In genomic region chr6:105825210-105825609, GRCh38 we compare ENCODE assay signal across 28 cellular contexts.
"Had no signal": no experiment of that assay in that cellular context is flagged by ENCODE, and none has a peak within 500 bp of the region (broad histone marks: within the 10 kb centered on the region; RNA-seq: fewer than 3 reads in every experiment).

No MANE protein-coding gene starts in this region.

- H3K27ac ChIP-seq: colonic mucosa, esophagus muscularis mucosa, foreskin keratinocyte, gastroesophageal sphincter, heart left ventricle, hepatocyte, left lung, parathyroid adenoma, right lobe of liver, stomach, testis, tibial artery had no signal

- H3K27me3 ChIP-seq: colonic mucosa, esophagus muscularis mucosa, foreskin keratinocyte, gastroesophageal sphincter, heart left ventricle, hepatocyte, left lung, right lobe of liver, stomach, testis, tibial artery had no signal

- H2AFZ ChIP-seq: hepatocyte, parathyroid adenoma had no signal

- FAIRE-seq: endothelial cell of umbilical vein had no signal

- DNase-seq: colonic mucosa; dermis blood vessel endothelial cell; effector memory CD4-positive, alpha-beta T cell; foreskin keratinocyte; heart left ventricle; kidney; left cardiac atrium; left lung; mesendoderm; midbrain; naive thymus-derived CD4-positive, alpha-beta T cell; nephron progenitor cell; occipital lobe; right lobe of liver; stimulated activated CD4-positive, alpha-beta T cell treated with anti-CD3 and anti-CD28 coated beads, Interleukin-2, amount 100 ng/mL, for 24 hours; stimulated activated CD4-positive, alpha-beta T cell treated with anti-CD3 and anti-CD28 coated beads, Interleukin-4, amount 100 ng/mL, for 24 hours; stimulated activated naive CD4-positive, alpha-beta T cell treated with Interleukin-2 at 50 U/mL for 16 hours; stomach; testis; tibial artery had no signal

- ATAC-seq: foreskin keratinocyte; gastroesophageal sphincter; heart left ventricle; left cardiac atrium; left lung; naive thymus-derived CD4-positive, alpha-beta T cell; right lobe of liver had no signal

- H3K4me3 ChIP-seq: colonic mucosa, esophagus muscularis mucosa, gastroesophageal sphincter, heart left ventricle, hepatocyte, left lung, right lobe of liver, stomach, testis, tibial artery had no signal

- H3K27ac Mint-ChIP-seq: naive thymus-derived CD4-positive, alpha-beta T cell; nephron progenitor cell; progenitor cell of endocrine pancreas; stimulated activated effector memory CD8-positive, alpha-beta T cell treated with anti-CD3 and anti-CD28 coated beads, Interleukin-12 subunit alpha, Interleukin-12 subunit beta, amount 100 ng/mL, for 72 hours; type B pancreatic cell had no signal

- H3K9me3 ChIP-seq: colonic mucosa, esophagus muscularis mucosa, gastroesophageal sphincter, right lobe of liver, testis had no signal

- H3K4me1 Mint-ChIP-seq: nephron progenitor cell had no signal

- H3K27me3 Mint-ChIP-seq: type B pancreatic cell had no signal

- H3K79me2 ChIP-seq: hepatocyte, parathyroid adenoma had no signal

- H3K4me1 ChIP-seq: colonic mucosa, esophagus muscularis mucosa, foreskin keratinocyte, gastroesophageal sphincter, left lung, parathyroid adenoma, right lobe of liver, stomach, testis, tibial artery had no signal

- H3K36me3 ChIP-seq: colonic mucosa, esophagus muscularis mucosa, gastroesophageal sphincter, heart left ventricle, left lung, right lobe of liver, stomach, tibial artery had no signal

- H3K4me2 ChIP-seq: hepatocyte had no signal

- H3K9ac ChIP-seq: parathyroid adenoma had no signal

- H3K36me3 Mint-ChIP-seq: stimulated activated effector memory CD8-positive, alpha-beta T cell treated with anti-CD3 and anti-CD28 coated beads, Interleukin-12 subunit alpha, Interleukin-12 subunit beta, amount 100 ng/mL, for 72 hours; type B pancreatic cell had no signal

- H3K4me3 Mint-ChIP-seq: naive thymus-derived CD4-positive, alpha-beta T cell; nephron progenitor cell; stimulated activated effector memory CD8-positive, alpha-beta T cell treated with anti-CD3 and anti-CD28 coated beads, Interleukin-12 subunit alpha, Interleukin-12 subunit beta, amount 100 ng/mL, for 72 hours; type B pancreatic cell had no signal
